In genomic region chr4:78645853-78646757, GRCh38 we compare ENCODE assay signal across 8 cellular contexts.
DNase-seq lines count a peak whose midpoint lies in the region; ATAC-seq and TF ChIP-seq lines count a peak whose summit lies in the region.

No MANE protein-coding gene starts in this region.

- intact Hi-C loops in ovary (cut with DNase I) = no loop called here

- H3K4me1 ChIP-seq in ovary (ENCODE audit: insufficient read depth) = peaks cover 2% of the 10 kb centered on the region

- TF ChIP-seq CTCF in AG09309 (IDR thresholded peaks at IDR 0.05; ENCODE audit: control insufficient read depth, insufficient read depth, low read depth, low read length, missing control alignments) (no peak), fibroblast of villous mesenchyme (IDR thresholded peaks at IDR 0.05; ENCODE audit: insufficient read depth, low read depth, low read length) (no peak), ovary (IDR thresholded peaks at IDR 0.05) (no peak)

- 18 to 22% (median 19%) methylated on average over 10 of the region's 10 CpGs for WGBS in ovary, 3 donors

- ATAC-seq in HG02588 (IDR thresholded peaks at IDR 0.05; ENCODE audit: unreplicated experiment) = peak; percentile 51
- peak; percentile 80 for ATAC-seq in SK-N-SH treated with all-trans-retinoic acid at 6 μM for 48 hours

- no peaks in the 10 kb centered on the region for H3K36me3 ChIP-seq in ovary

- TF ChIP-seq EP300 in ovary (IDR thresholded peaks at IDR 0.05) = no peak

- H3K27me3 ChIP-seq in ovary = no peaks in the 10 kb centered on the region

- peak; percentile 86 for DNase-seq in AG09309 (ENCODE audit: low read depth)
- peak; percentile 95 for DNase-seq in fibroblast of villous mesenchyme (ENCODE audit: low read depth)
- DNase-seq in ovary = peak; percentile 66 to 80 (median 67)
- DNase-seq in NCI-H128 (lab: John Stamatoyannopoulos, UW; ENCODE audit: unreplicated experiment) = no peak
- DNase-seq in activated CD4-positive, alpha-beta T cell treated with anti-CD3 and anti-CD28 coated beads for 1 hour = no peak
- no peak for DNase-seq in stimulated activated CD4-positive, alpha-beta T cell treated with anti-CD3 and anti-CD28 coated beads, Interleukin-4, amount 100 ng/mL, for 1 hour

- peak overlapping the region; percentile 3 for H3K4me3 ChIP-seq in AG09309 (ENCODE audit: control insufficient read depth, low read depth, low read length)
- H3K4me3 ChIP-seq in fibroblast of villous mesenchyme (ENCODE audit: low read depth, low read length) = peak overlapping the region; percentile 13
- H3K4me3 ChIP-seq in ovary = no peak overlapping the region

- H3K9me3 ChIP-seq in ovary = no peaks in the 10 kb centered on the region

- H3K27ac ChIP-seq in ovary = peak overlapping the region; percentile 65 to 69

- no peak for TF ChIP-seq POLR2A in ovary (IDR thresholded peaks at IDR 0.05)

TF ChIP-seq in SK-N-SH treated with all-trans-retinoic acid at 6 μM for 48 hours, 23 proteins besides CTCF, POLR2A, EP300 and RAD21:
- TF ChIP-seq ISL1 (CRISPR knock-in tag; IDR thresholded peaks at IDR 0.05) (peak; percentile 40; the same call in 1 of the 2 replicates), CSRNP3 (CRISPR knock-in tag; IDR thresholded peaks at IDR 0.05) (no peak)
TF ChIP-seq in SK-N-SH treated with all-trans-retinoic acid at 6 μM for 48 hours: peak in this region for 1.

Comparison
In these comparisons a context has a peak if more than half of its experiments do, and no peak if none do; other contexts are left out.
1. DNase-seq: peak in AG09309 (single experiment), fibroblast of villous mesenchyme (single experiment) and ovary (5 of 5); none in NCI-H128 (single experiment), activated CD4-positive, alpha-beta T cell treated with anti-CD3 and anti-CD28 coated beads for 1 hour (single experiment) and stimulated activated CD4-positive, alpha-beta T cell treated with anti-CD3 and anti-CD28 coated beads, Interleukin-4, amount 100 ng/mL, for 1 hour (single experiment).